Comparison of ENCODE assay signal across 22 cellular contexts in genomic region chr3:184912166-184912565, GRCh38.
"Had no signal": no experiment of that assay in that cellular context is flagged by ENCODE, and none has a peak within 500 bp of the region (broad histone marks: within the 10 kb centered on the region; RNA-seq: fewer than 3 reads in every experiment).

No MANE protein-coding gene starts in this region.

- H3K27me3 Mint-ChIP-seq: activated naive CD8-positive, alpha-beta T cell treated with anti-CD3 and anti-CD28 coated beads, Interleukin-2, amount 10 ng/mL, durations not matched to agents 7 days and 5 days; dendritic cell treated with granulocyte-macrophage colony-stimulating factor and Interleukin-4, amounts not matched to agents 40 ng/mL and 50 ng/mL, for 4 days had no signal

- H3K4me1 Mint-ChIP-seq: activated naive CD8-positive, alpha-beta T cell treated with anti-CD3 and anti-CD28 coated beads, Interleukin-2, amount 10 ng/mL, durations not matched to agents 7 days and 5 days; natural killer cell had no signal

- H3K4me3 ChIP-seq: esophagus muscularis mucosa, left lung, lower lobe of right lung, tibial nerve had no signal

- H3K27ac ChIP-seq: esophagus muscularis mucosa, left lung, lower lobe of right lung, neutrophil, tibial nerve had no signal

- H3K9me3 Mint-ChIP-seq: activated naive CD8-positive, alpha-beta T cell treated with anti-CD3 and anti-CD28 coated beads, Interleukin-2, amount 10 ng/mL, durations not matched to agents 7 days and 5 days; dendritic cell treated with granulocyte-macrophage colony-stimulating factor and Interleukin-4, amounts not matched to agents 40 ng/mL and 50 ng/mL, for 4 days; natural killer cell; T-helper 2 cell treated with Interferon-gamma antibody and Interleukin-4, amounts not matched to agents 5 μg/mL and 100 μg/mL, for 36 hours had no signal

- H3K27ac Mint-ChIP-seq: activated naive CD8-positive, alpha-beta T cell treated with anti-CD3 and anti-CD28 coated beads, Interleukin-2, amount 10 ng/mL, durations not matched to agents 7 days and 5 days; dendritic cell treated with granulocyte-macrophage colony-stimulating factor and Interleukin-4, amounts not matched to agents 40 ng/mL and 50 ng/mL, for 4 days; natural killer cell; T-helper 2 cell treated with Interferon-gamma antibody and Interleukin-4, amounts not matched to agents 5 μg/mL and 100 μg/mL, for 36 hours had no signal

- H3K4me1 ChIP-seq: esophagus muscularis mucosa, left lung, lower lobe of right lung had no signal

- FAIRE-seq: frontal cortex, urothelium cell line had no signal

- H3K27me3 ChIP-seq: esophagus muscularis mucosa, left lung, neutrophil, tibial nerve had no signal

- H3K4me3 Mint-ChIP-seq: activated naive CD8-positive, alpha-beta T cell treated with anti-CD3 and anti-CD28 coated beads, Interleukin-2, amount 10 ng/mL, durations not matched to agents 7 days and 5 days; dendritic cell treated with granulocyte-macrophage colony-stimulating factor and Interleukin-4, amounts not matched to agents 40 ng/mL and 50 ng/mL, for 4 days; natural killer cell; T-helper 2 cell treated with Interferon-gamma antibody and Interleukin-4, amounts not matched to agents 5 μg/mL and 100 μg/mL, for 36 hours had no signal

- DNase-seq: activated CD4-positive, alpha-beta T cell treated with anti-CD3 and anti-CD28 coated beads for 4 hours; activated CD4-positive, alpha-beta T cell treated with anti-CD3 and anti-CD28 coated beads, Interleukin-2, amount 50 U/mL, for 48 hours; activated CD8-positive, alpha-beta memory T cell treated with anti-CD3 and anti-CD28 coated beads for 24 hours; activated effector memory CD4-positive, alpha-beta T cell treated with Interleukin-2 at 50 U/mL for 16 hours; activated naive CD4-positive, alpha-beta T cell treated with Interleukin-2 at 50 U/mL for 16 hours; activated naive CD8-positive, alpha-beta T cell treated with anti-CD3 and anti-CD28 coated beads, Interleukin-2, amount 10 ng/mL, durations not matched to agents 7 days and 5 days; caudate nucleus; kidney glomerular epithelial cell; left lung; lower lobe of right lung; mesendoderm; natural killer cell; stimulated activated CD4-positive, alpha-beta T cell treated with anti-CD3 and anti-CD28 coated beads, Interleukin-2, amount 100 ng/mL, for 48 hours; stimulated activated naive CD4-positive, alpha-beta T cell treated with Interleukin-2 at 50 U/mL for 16 hours; T-helper 1 cell had no signal

- H3K9me3 ChIP-seq: esophagus muscularis mucosa, left lung, lower lobe of right lung, neutrophil, tibial nerve had no signal
